16 cellular contexts compared by ENCODE assay signal in genomic region chr21:45417256-45417950, GRCh38. TPM values are rescaled to one million over a fixed set of nuclear protein-coding genes. Genes with fewer than 3 reads are reported as not detected.
A peak's percentile ranks its signal among the peaks of the same experiment; 100 is the strongest.
DNase-seq lines count a peak whose midpoint lies in the region; ATAC-seq and TF ChIP-seq lines count a peak whose summit lies in the region.
"Had no signal": no experiment of that assay in that cellular context is flagged by ENCODE, and none has a peak within 500 bp of the region (broad histone marks: within the 10 kb centered on the region; RNA-seq: fewer than 3 reads in every experiment).

No MANE protein-coding gene starts in this region.

- TF ChIP-seq CTCF in mucosa of descending colon (IDR thresholded peaks at IDR 0.05), result no peak
- TF ChIP-seq CTCF in type B pancreatic cell (conservative IDR thresholded peaks at IDR 0.05), result no peak
- no peak for TF ChIP-seq CTCF in dorsolateral prefrontal cortex (IDR thresholded peaks at IDR 0.05 in 54 of 56, conservative IDR thresholded peaks at IDR 0.05 in 2 of 56; ENCODE audit: low read depth in 1 of 56, partially characterized antibody in 56 of 56)

- ATAC-seq in mucosa of descending colon, result no peak
- ATAC-seq: activated naive CD8-positive, alpha-beta T cell treated with anti-CD3 and anti-CD28 coated beads, Interleukin-2, amount 50 U/mL, for 24 hours; PC-3; stimulated activated effector memory CD8-positive, alpha-beta T cell treated with anti-CD3 and anti-CD28 coated beads, Interleukin-12 subunit alpha, Interleukin-12 subunit beta, amount 100 ng/mL, for 72 hours had no signal

- DNase-seq in RPMI7951 (ENCODE audit: low read depth), result peak; percentile 52
- peak; percentile 70 for DNase-seq in glomerular visceral epithelial cell (ENCODE audit: extremely low spot score)
- peak in 2 of 3 donors; percentile 16 to 33 for DNase-seq in mucosa of descending colon
- no peak for DNase-seq in type B pancreatic cell (ENCODE audit: extremely low spot score, unreplicated experiment)
- no peak for DNase-seq in occipital lobe (lab: John Stamatoyannopoulos, UW)
- no peak for DNase-seq in dorsolateral prefrontal cortex
- no peak for DNase-seq in NCI-H2029 (lab: John Stamatoyannopoulos, UW)
- DNase-seq: activated CD4-positive, alpha-beta memory T cell treated with anti-CD3 and anti-CD28 coated beads, Interleukin-2, amount 10 ng/mL, durations not matched to agents 7 days and 5 days; activated naive CD8-positive, alpha-beta T cell treated with anti-CD3 and anti-CD28 coated beads, Interleukin-2, amount 50 U/mL, for 24 hours; mammary epithelial cell; NCI-H1930; PC-3; SW 1271 had no signal

- no peaks in the 10 kb centered on the region for H3K27me3 Mint-ChIP-seq in type B pancreatic cell
- H3K27me3 Mint-ChIP-seq: activated CD4-positive, alpha-beta memory T cell treated with anti-CD3 and anti-CD28 coated beads, Interleukin-2, amount 10 ng/mL, durations not matched to agents 7 days and 5 days had no signal

- no peaks in the 10 kb centered on the region for H3K27me3 ChIP-seq in dorsolateral prefrontal cortex
- H3K27me3 ChIP-seq: tibial nerve had no signal

- intact Hi-C loops in mucosa of descending colon (cut with DNase I, micrococcal nuclease), result no loop called here
- intact Hi-C loops in dorsolateral prefrontal cortex (cut with DNase I), result no loop called here

- H3K4me1 ChIP-seq in mucosa of descending colon (ENCODE audit: low read depth), result no peaks in the 10 kb centered on the region

- no peak overlapping the region for H3K4me3 ChIP-seq in mucosa of descending colon
- peak overlapping the region in 1 of 59 donors; percentile 12 for H3K4me3 ChIP-seq in dorsolateral prefrontal cortex
- H3K4me3 ChIP-seq: BLaER1 treated with 17β-estradiol and CSF1 and Interleukin-3, amounts not matched to agents 10 nM and 100 nM; tibial nerve had no signal

- peaks cover 51% of the 10 kb centered on the region for H3K4me1 Mint-ChIP-seq in type B pancreatic cell (ENCODE audit: unreplicated experiment)
- H3K4me1 Mint-ChIP-seq: activated CD4-positive, alpha-beta memory T cell treated with anti-CD3 and anti-CD28 coated beads, Interleukin-2, amount 10 ng/mL, durations not matched to agents 7 days and 5 days; activated naive CD8-positive, alpha-beta T cell treated with anti-CD3 and anti-CD28 coated beads, Interleukin-2, amount 50 U/mL, for 24 hours had no signal

- H3K36me3 Mint-ChIP-seq in type B pancreatic cell, result no peaks in the 10 kb centered on the region
- H3K36me3 Mint-ChIP-seq: stimulated activated effector memory CD8-positive, alpha-beta T cell treated with anti-CD3 and anti-CD28 coated beads, Interleukin-12 subunit alpha, Interleukin-12 subunit beta, amount 100 ng/mL, for 72 hours had no signal

- H3K27ac Mint-ChIP-seq in type B pancreatic cell, result peak overlapping the region; percentile 83
- H3K27ac Mint-ChIP-seq: activated CD4-positive, alpha-beta memory T cell treated with anti-CD3 and anti-CD28 coated beads, Interleukin-2, amount 10 ng/mL, durations not matched to agents 7 days and 5 days; activated naive CD8-positive, alpha-beta T cell treated with anti-CD3 and anti-CD28 coated beads, Interleukin-2, amount 50 U/mL, for 24 hours; stimulated activated effector memory CD8-positive, alpha-beta T cell treated with anti-CD3 and anti-CD28 coated beads, Interleukin-12 subunit alpha, Interleukin-12 subunit beta, amount 100 ng/mL, for 72 hours had no signal

- H3K27ac ChIP-seq in dorsolateral prefrontal cortex, result peak overlapping the region in 3 of 59 donors; percentile 19 to 34 (median 19)
- H3K27ac ChIP-seq: BLaER1 treated with 17β-estradiol and CSF1 and Interleukin-3, amounts not matched to agents 10 nM and 100 nM had no signal

- H3K36me3 ChIP-seq in mucosa of descending colon (ENCODE audit: low read depth), result no peaks in the 10 kb centered on the region
- H3K36me3 ChIP-seq: BLaER1 treated with 17β-estradiol and CSF1 and Interleukin-3, amounts not matched to agents 10 nM and 100 nM; tibial nerve had no signal

- H3K9me3 ChIP-seq in mucosa of descending colon, result no peaks in the 10 kb centered on the region
- H3K9me3 ChIP-seq: BLaER1 treated with 17β-estradiol and CSF1 and Interleukin-3, amounts not matched to agents 10 nM and 100 nM; tibial nerve had no signal

- peak overlapping the region; percentile 54 for H3K4me3 Mint-ChIP-seq in type B pancreatic cell
- H3K4me3 Mint-ChIP-seq: activated CD4-positive, alpha-beta memory T cell treated with anti-CD3 and anti-CD28 coated beads, Interleukin-2, amount 10 ng/mL, durations not matched to agents 7 days and 5 days; activated naive CD8-positive, alpha-beta T cell treated with anti-CD3 and anti-CD28 coated beads, Interleukin-2, amount 50 U/mL, for 24 hours; stimulated activated effector memory CD8-positive, alpha-beta T cell treated with anti-CD3 and anti-CD28 coated beads, Interleukin-12 subunit alpha, Interleukin-12 subunit beta, amount 100 ng/mL, for 72 hours had no signal

- H3K9me3 Mint-ChIP-seq in type B pancreatic cell, result no peaks in the 10 kb centered on the region
- H3K9me3 Mint-ChIP-seq: activated CD4-positive, alpha-beta memory T cell treated with anti-CD3 and anti-CD28 coated beads, Interleukin-2, amount 10 ng/mL, durations not matched to agents 7 days and 5 days; activated naive CD8-positive, alpha-beta T cell treated with anti-CD3 and anti-CD28 coated beads, Interleukin-2, amount 50 U/mL, for 24 hours; stimulated activated effector memory CD8-positive, alpha-beta T cell treated with anti-CD3 and anti-CD28 coated beads, Interleukin-12 subunit alpha, Interleukin-12 subunit beta, amount 100 ng/mL, for 72 hours had no signal

RNA-seq across cellular contexts. Expression of gene COL18A1, which starts 12.4 kb away (rescaled TPM):
- total RNA-seq in RPMI7951 (2014; rRNA removed; shearing (Covaris generic)), result 72.3 and 126 TPM in 2 replicates
- total RNA-seq in mucosa of descending colon, result 10 to 100 TPM in 2 of 3 donors, 1 to 10 TPM in 1; 4.6 to 46.9 (median 21.3) TPM
- 150 and 168 TPM in 2 replicates for total RNA-seq in type B pancreatic cell (ENCODE audit: low replicate concordance)
- total RNA-seq in occipital lobe, result 15.4 TPM
- total RNA-seq in dorsolateral prefrontal cortex, result 10 to 100 TPM in 118 of 120 experiments, 1 to 10 TPM in 2; 9.3 to 67.9 (median 18.9) TPM

Comparison
In these comparisons a context has a peak if more than half of its experiments do, and no peak if none do; other contexts are left out.
1. DNase-seq: peak in RPMI7951 (single experiment), glomerular visceral epithelial cell (single experiment) and mucosa of descending colon (2 of 3); none in type B pancreatic cell (single experiment), occipital lobe (single experiment), dorsolateral prefrontal cortex (0 of 10) and NCI-H2029 (single experiment).